8 cellular contexts compared by ENCODE assay signal in the genomic region with DNA sequence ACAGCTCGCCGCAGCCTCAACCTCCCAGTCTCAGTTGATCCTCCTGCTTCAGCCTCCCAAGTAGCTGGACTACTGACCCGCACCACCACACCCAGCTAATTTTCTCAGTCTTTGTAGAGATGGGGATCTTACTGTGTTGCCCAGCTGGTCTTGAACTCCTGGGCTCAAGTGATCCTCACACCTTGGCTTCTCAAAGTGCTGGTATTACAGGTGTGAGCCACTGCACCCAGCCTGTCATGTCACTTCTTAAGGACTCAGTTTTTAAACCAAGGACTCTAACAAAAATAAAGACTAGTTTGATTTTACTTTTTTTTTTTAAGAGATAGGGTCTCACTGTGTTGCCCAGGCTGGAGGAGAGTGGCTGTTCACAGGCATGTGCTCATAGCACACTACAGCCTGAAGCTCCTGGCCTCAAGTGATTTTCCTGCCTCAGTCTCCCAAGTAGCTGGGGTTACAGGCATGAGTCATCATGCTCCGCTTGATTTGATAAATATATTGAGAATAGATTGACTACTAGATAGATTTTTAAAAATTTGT.
"Had no signal": no experiment of that assay in that cellular context is flagged by ENCODE, and none has a peak within 500 bp of the region (broad histone marks: within the 10 kb centered on the region; RNA-seq: fewer than 3 reads in every experiment).

No MANE protein-coding gene starts in this region.

- H2AFZ ChIP-seq: GM23338 had no signal

- FAIRE-seq: H1, H54, HTR-8/SVneo had no signal

- H3K4me2 ChIP-seq: GM23338 had no signal

- H3K4me3 ChIP-seq: GM23338 had no signal

- ATAC-seq: GM23338 had no signal

- DNase-seq: H9, HCEC 1CT, HFFc6, KG1 had no signal
